Comparison of ENCODE assay signal across 10 cellular contexts in the genomic region with DNA sequence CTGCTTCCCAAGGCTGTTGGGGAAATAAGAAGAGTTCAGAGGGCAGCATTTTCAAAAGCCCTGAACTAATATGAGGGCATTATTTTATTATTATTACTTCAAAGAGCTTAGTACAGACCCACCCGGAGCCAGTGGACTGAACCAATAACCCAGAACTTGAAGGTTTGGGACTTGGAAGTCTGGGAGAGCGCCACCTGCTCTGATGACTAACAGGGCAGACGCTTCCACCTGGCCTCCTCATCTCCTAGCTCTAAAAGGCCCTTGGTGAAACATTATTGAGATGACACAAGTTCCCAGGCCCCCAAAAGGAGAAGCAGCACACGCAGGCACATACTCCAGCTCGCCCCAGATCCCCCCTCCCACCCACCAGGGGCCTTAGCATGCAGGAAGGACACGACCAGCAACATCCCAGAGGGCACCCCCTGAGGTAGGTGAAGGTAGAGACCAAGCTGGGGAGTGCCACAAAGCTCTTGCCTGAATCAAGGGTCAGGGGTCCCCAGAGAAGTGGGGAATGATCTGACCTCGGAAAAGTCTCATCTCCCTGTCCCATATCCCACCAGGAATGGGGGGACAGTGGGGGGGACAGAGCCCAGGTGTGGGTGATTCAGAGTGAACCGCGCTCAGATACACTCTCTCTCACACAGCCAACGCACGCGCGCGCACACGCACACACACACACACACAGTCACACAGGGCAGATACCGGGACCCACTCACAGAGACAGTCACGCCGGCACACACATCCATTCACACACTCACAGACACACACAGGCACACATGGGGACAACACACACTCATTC. TPM values are rescaled to one million over a fixed set of nuclear protein-coding genes. Genes with fewer than 3 reads are reported as not detected.
DNase-seq lines count a peak whose midpoint lies in the region; ATAC-seq and TF ChIP-seq lines count a peak whose summit lies in the region.
"Had no signal": no experiment of that assay in that cellular context is flagged by ENCODE, and none has a peak within 500 bp of the region (broad histone marks: within the 10 kb centered on the region; RNA-seq: fewer than 3 reads in every experiment).

No MANE protein-coding gene starts in this region.

- no peak for DNase-seq in activated T-cell treated with anti-CD3 and anti-CD28 coated beads, Interleukin-2, amount 50 U/mL, for 72 hours
- DNase-seq in activated T-cell treated with anti-CD3 and anti-CD28 coated beads for 4 hours (no peak), T-cell (peak in 1 of 34 experiments; percentile 2), hepatocyte (ENCODE audit: low spot score) (no peak), GM23248 (no peak)
- DNase-seq: activated gamma-delta T cell, SIG-M5 had no signal

- H3K9me3 Mint-ChIP-seq in activated T-cell treated with anti-CD3 and anti-CD28 coated beads, Interleukin-2, amount 50 U/mL, for 72 hours, result no peaks in the 10 kb centered on the region
- H3K9me3 Mint-ChIP-seq in T-cell, result no peaks in the 10 kb centered on the region
- H3K9me3 Mint-ChIP-seq in stimulated activated memory B cell treated with anti-CD40 and anti-IgM and Interleukin-4, amounts not matched to agents 10 μg/mL and 1 μg/mL and 100 μg/mL, for 72 hours, result no peaks in the 10 kb centered on the region

- H3K79me2 ChIP-seq in hepatocyte (no peaks in the 10 kb centered on the region), GM23248 (ENCODE audit: insufficient read depth) (no peaks in the 10 kb centered on the region)

- peak in 1 of 2 donors; percentile 8 for ATAC-seq in activated T-cell treated with anti-CD3 and anti-CD28 coated beads, Interleukin-2, amount 50 U/mL, for 72 hours (replicated peaks in 1 of 2)
- ATAC-seq in T-cell (replicated peaks in 1 of 4), result no peak
- no peak for ATAC-seq in stimulated activated memory B cell treated with anti-CD40 and anti-IgM and Interleukin-4, amounts not matched to agents 10 μg/mL and 1 μg/mL and 100 μg/mL, for 72 hours
- ATAC-seq in GM21737 (IDR thresholded peaks at IDR 0.05; ENCODE audit: unreplicated experiment), result no peak
- ATAC-seq in HG03135 (IDR thresholded peaks at IDR 0.05; ENCODE audit: unreplicated experiment), result no peak

- peaks cover 9% of the 10 kb centered on the region for H3K4me1 Mint-ChIP-seq in activated T-cell treated with anti-CD3 and anti-CD28 coated beads, Interleukin-2, amount 50 U/mL, for 72 hours (ENCODE audit: low read depth)
- H3K4me1 Mint-ChIP-seq in T-cell, result peaks cover 8 to 11% (median 9%) of the 10 kb centered on the region in 3 donors
- peaks cover 30% of the 10 kb centered on the region for H3K4me1 Mint-ChIP-seq in stimulated activated memory B cell treated with anti-CD40 and anti-IgM and Interleukin-4, amounts not matched to agents 10 μg/mL and 1 μg/mL and 100 μg/mL, for 72 hours

- H3K27me3 Mint-ChIP-seq in activated T-cell treated with anti-CD3 and anti-CD28 coated beads, Interleukin-2, amount 50 U/mL, for 72 hours (ENCODE audit: low read depth), result peaks cover 73% of the 10 kb centered on the region
- peaks cover 67 to 68% of the 10 kb centered on the region in 2 donors for H3K27me3 Mint-ChIP-seq in T-cell
- peaks cover 42% of the 10 kb centered on the region for H3K27me3 Mint-ChIP-seq in stimulated activated memory B cell treated with anti-CD40 and anti-IgM and Interleukin-4, amounts not matched to agents 10 μg/mL and 1 μg/mL and 100 μg/mL, for 72 hours

- POLR2A ChIA-PET in T-cell (lab: Charles Lee), result no interaction called here

- H3K4me2 ChIP-seq in hepatocyte, result peak overlapping the region; percentile 97
- H3K4me2 ChIP-seq in GM23248 (ENCODE audit: unreplicated experiment), result no peak overlapping the region

- peak overlapping the region; percentile 76 to 91 for H3K4me3 Mint-ChIP-seq in activated T-cell treated with anti-CD3 and anti-CD28 coated beads, Interleukin-2, amount 50 U/mL, for 72 hours
- H3K4me3 Mint-ChIP-seq in T-cell, result peak overlapping the region; percentile 77 to 84 (median 77)
- H3K4me3 Mint-ChIP-seq in stimulated activated memory B cell treated with anti-CD40 and anti-IgM and Interleukin-4, amounts not matched to agents 10 μg/mL and 1 μg/mL and 100 μg/mL, for 72 hours, result peak overlapping the region; percentile 76

- TF ChIP-seq CTCF in hepatocyte (IDR thresholded peaks at IDR 0.05; ENCODE audit: poor library complexity), result no peak

- H3K9ac ChIP-seq in GM23248, result no peak overlapping the region

- H4K20me1 ChIP-seq in hepatocyte (ENCODE audit: insufficient read depth, poor library complexity, severe bottlenecking), result no peaks in the 10 kb centered on the region
- H4K20me1 ChIP-seq in GM23248 (ENCODE audit: insufficient read depth), result no peaks in the 10 kb centered on the region

- H3K9me2 ChIP-seq in hepatocyte (replicated peaks; ENCODE audit: insufficient read depth), result no peaks in the 10 kb centered on the region
- H3K9me2 ChIP-seq in GM23248 (ENCODE audit: insufficient read depth), result no peaks in the 10 kb centered on the region

- H3K4me1 ChIP-seq in hepatocyte (ENCODE audit: insufficient read depth), result peaks cover 4% of the 10 kb centered on the region
- no peaks in the 10 kb centered on the region for H3K4me1 ChIP-seq in GM23248 (ENCODE audit: insufficient read depth)

- H3K4me3 ChIP-seq in hepatocyte, result no peak overlapping the region
- H3K4me3 ChIP-seq in GM23248, result no peak overlapping the region

- H3K9me3 ChIP-seq in hepatocyte (ENCODE audit: low read depth), result no peaks in the 10 kb centered on the region
- H3K9me3 ChIP-seq in GM23248 (ENCODE audit: low read depth), result no peaks in the 10 kb centered on the region

- H3K36me3 Mint-ChIP-seq in activated T-cell treated with anti-CD3 and anti-CD28 coated beads, Interleukin-2, amount 50 U/mL, for 72 hours (ENCODE audit: insufficient read depth in 2 of 2), result peaks cover 5% of the 10 kb centered on the region in 2 donors
- no peaks in the 10 kb centered on the region for H3K36me3 Mint-ChIP-seq in T-cell
- no peaks in the 10 kb centered on the region for H3K36me3 Mint-ChIP-seq in stimulated activated memory B cell treated with anti-CD40 and anti-IgM and Interleukin-4, amounts not matched to agents 10 μg/mL and 1 μg/mL and 100 μg/mL, for 72 hours

- no peaks in the 10 kb centered on the region for H3F3A ChIP-seq in GM23248 (ENCODE audit: insufficient read depth)

- CTCF ChIA-PET in T-cell (lab: Charles Lee), result interaction anchor here in 1 of 2 donors (0.5 kb wide), 1 partner anchor 299 kb away, joined by 10 read pairs; no protein-coding TSS in a partner anchor

- H2AFZ ChIP-seq in hepatocyte, result no peak overlapping the region
- H2AFZ ChIP-seq in GM23248, result no peak overlapping the region

- no peak overlapping the region for H3K27ac Mint-ChIP-seq in activated T-cell treated with anti-CD3 and anti-CD28 coated beads, Interleukin-2, amount 50 U/mL, for 72 hours
- no peak overlapping the region for H3K27ac Mint-ChIP-seq in T-cell
- H3K27ac Mint-ChIP-seq in stimulated activated memory B cell treated with anti-CD40 and anti-IgM and Interleukin-4, amounts not matched to agents 10 μg/mL and 1 μg/mL and 100 μg/mL, for 72 hours, result peak overlapping the region; percentile 14

- WGBS in hepatocyte (ENCODE audit: low lambda C conversion rate, missing lambda C conversion rate), result 50% methylated on average over 16 of the region's 18 CpGs
- WGBS in GM23248 (ENCODE audit: low coverage in 1 of 2, low lambda C conversion rate in 2 of 2, missing lambda C conversion rate in 2 of 2), 2 experiments, result 16 to 28% methylated on average over 15 to 18 of the region's 18 CpGs

- H3K36me3 ChIP-seq in hepatocyte (replicated peaks; ENCODE audit: insufficient read depth, low read depth), result no peaks in the 10 kb centered on the region
- H3K36me3 ChIP-seq in GM23248 (ENCODE audit: low read depth), result no peaks in the 10 kb centered on the region

- peaks cover 73% of the 10 kb centered on the region for H3K27me3 ChIP-seq in hepatocyte
- peaks cover 42% of the 10 kb centered on the region for H3K27me3 ChIP-seq in GM23248 (replicated peaks; ENCODE audit: insufficient read depth)

- H3K27ac ChIP-seq in hepatocyte (no peak overlapping the region), GM23248 (no peak overlapping the region)

- in situ Hi-C loops in GM23248 (cut with MboI), result no loop called here

RNA-seq across cellular contexts. Expression of a gene that starts 1.2 kb away (rescaled TPM):
- total RNA-seq in activated T-cell treated with anti-CD3 and anti-CD28 coated beads, Interleukin-2, amount 50 U/mL, for 72 hours, result 1 to 10 TPM; 1.4 to 1.8 TPM
- total RNA-seq in T-cell (1 to 10 TPM in 1 of 5 donors, under 1 TPM in 4; 0.78 to 1.6 (median 0.99) TPM), hepatocyte (0.04 and 0.33 TPM in 2 replicates)
- polyA plus RNA-seq in hepatocyte (0.79 and 1.0 TPM in 2 replicates), GM23248 (2016; fragmentation: Nextera tagmentation; extraction: Ambion mirVana) (not detected in 2 replicates)
- total RNA-seq in GM23248 (2014; rRNA removed; shearing (Covaris generic)), result 0.11 TPM in 1 of 2 replicates, not detected in the other

RNA-seq across cellular contexts. Expression of a gene that starts 56.9 kb away (rescaled TPM):
- total RNA-seq in activated T-cell treated with anti-CD3 and anti-CD28 coated beads, Interleukin-2, amount 50 U/mL, for 72 hours, result 10 to 100 TPM; 27.1 to 29.8 TPM
- 10 to 100 TPM; 12.4 to 51.6 (median 41.8) TPM for total RNA-seq in T-cell
- total RNA-seq in hepatocyte, result 37.5 and 43.8 TPM in 2 replicates
- 51.5 and 51.8 TPM in 2 replicates for polyA plus RNA-seq in hepatocyte
- 49.9 and 61.3 TPM in 2 replicates for total RNA-seq in GM23248 (2014; rRNA removed; shearing (Covaris generic))
- 104 and 114 TPM in 2 replicates for polyA plus RNA-seq in GM23248 (2016; fragmentation: Nextera tagmentation; extraction: Ambion mirVana)
